In genomic region chr19:40805258-40805868, GRCh38 we compare ENCODE assay signal across 9 cellular contexts. TPM values are rescaled to one million over a fixed set of nuclear protein-coding genes. Genes with fewer than 3 reads are reported as not detected.
DNase-seq lines count a peak whose midpoint lies in the region; ATAC-seq, FAIRE-seq and TF ChIP-seq lines count a peak whose summit lies in the region.
"Had no signal": no experiment of that assay in that cellular context is flagged by ENCODE, and none has a peak within 500 bp of the region (broad histone marks: within the 10 kb centered on the region; RNA-seq: fewer than 3 reads in every experiment).

No MANE protein-coding gene starts in this region.

- H3K4me1 Mint-ChIP-seq in astrocyte (ENCODE audit: low read depth, unreplicated experiment) (peaks cover 47% of the 10 kb centered on the region), memory B cell (peaks cover 64% of the 10 kb centered on the region)

- no peak overlapping the region for H3K4me2 ChIP-seq in astrocyte (ENCODE audit: low read length)

- DNase-seq in activated CD8-positive, alpha-beta memory T cell treated with anti-CD3 and anti-CD28 coated beads, Interleukin-2, amount 50 U/mL, for 4 hours, result peak; percentile 38
- DNase-seq in activated CD8-positive, alpha-beta memory T cell treated with anti-CD3 and anti-CD28 coated beads for 24 hours, result no peak
- DNase-seq in astrocyte (ENCODE audit: low read depth) (no peak), memory B cell (ENCODE audit: low spot score in 2 of 2) (no peak), tibial artery (no peak), SW 1271 (lab: John Stamatoyannopoulos, UW) (no peak), NCI-H526 treated with DMSO at 0.1 percent for 48 hours (lab: John Stamatoyannopoulos, UW) (no peak)

- H3K79me2 ChIP-seq in astrocyte (ENCODE audit: insufficient read depth, low read length), result peaks cover 82% of the 10 kb centered on the region

- no peak overlapping the region for H3K4me3 Mint-ChIP-seq in astrocyte (ENCODE audit: unreplicated experiment)
- peak overlapping the region; percentile 81 for H3K4me3 Mint-ChIP-seq in memory B cell

- H3K9me3 Mint-ChIP-seq in astrocyte (ENCODE audit: unreplicated experiment) (no peaks in the 10 kb centered on the region), memory B cell (no peaks in the 10 kb centered on the region)

- no peak overlapping the region for H3K9ac ChIP-seq in astrocyte (ENCODE audit: low read length)

- no peak overlapping the region for H2AFZ ChIP-seq in astrocyte (ENCODE audit: low read depth, low read length)

- H3K4me1 ChIP-seq in astrocyte (ENCODE audit: insufficient read depth, low read length) (peaks cover 40% of the 10 kb centered on the region), tibial artery (peaks cover 7 to 97% (median 86%) of the 10 kb centered on the region in 4 donors)

- intact Hi-C loops in tibial artery (cut with DNase I; ENCODE audit: low total_unique reads), result loop anchor here (10.0 kb wide), 1 partner anchor 51 kb away; the partner anchor contains the start of genes ACTMAP and SNRPA

- H3K9me3 ChIP-seq in astrocyte (ENCODE audit: insufficient read depth, low read depth, low read length), result no peaks in the 10 kb centered on the region
- H3K9me3 ChIP-seq in tibial artery, result no peaks in the 10 kb centered on the region
- H3K9me3 ChIP-seq: ovary had no signal

- H3K27ac ChIP-seq in astrocyte (ENCODE audit: low read depth, low read length) (no peak overlapping the region), tibial artery (peak overlapping the region; percentile 53 to 97)

- TF ChIP-seq CTCF in astrocyte (IDR thresholded peaks at IDR 0.05; ENCODE audit: insufficient read depth, low read depth, low read length) (no peak), tibial artery (IDR thresholded peaks at IDR 0.05) (no peak)

- H3K27ac Mint-ChIP-seq in astrocyte (ENCODE audit: unreplicated experiment), result peak overlapping the region; percentile 53
- H3K27ac Mint-ChIP-seq in memory B cell, result peak overlapping the region; percentile 89

- H3K27me3 ChIP-seq in astrocyte (ENCODE audit: insufficient read depth, low read length) (no peaks in the 10 kb centered on the region), tibial artery (no peaks in the 10 kb centered on the region)
- H3K27me3 ChIP-seq: ovary had no signal

- no peaks in the 10 kb centered on the region for H3K27me3 Mint-ChIP-seq in astrocyte (ENCODE audit: low read depth, unreplicated experiment)
- H3K27me3 Mint-ChIP-seq in memory B cell, result no peaks in the 10 kb centered on the region

- H3K36me3 Mint-ChIP-seq in astrocyte (ENCODE audit: low read depth, unreplicated experiment), result peaks cover 12% of the 10 kb centered on the region
- peaks cover 22% of the 10 kb centered on the region for H3K36me3 Mint-ChIP-seq in memory B cell

- ATAC-seq in memory B cell (ENCODE audit: low read depth) (no peak), HG02970 (IDR thresholded peaks at IDR 0.05; ENCODE audit: low FRiP score, unreplicated experiment) (no peak)

- H4K20me1 ChIP-seq in astrocyte (ENCODE audit: insufficient read depth, low read length), result peaks cover 95% of the 10 kb centered on the region

- no peak for FAIRE-seq in astrocyte (lab: Jason Lieb, UNC)

- H3K36me3 ChIP-seq in astrocyte (ENCODE audit: insufficient read depth, low read length), result peaks cover 4% of the 10 kb centered on the region
- peaks cover 18 to 48% (median 30%) of the 10 kb centered on the region in 3 donors for H3K36me3 ChIP-seq in tibial artery
- H3K36me3 ChIP-seq: ovary had no signal

- H3K4me3 ChIP-seq in astrocyte (ENCODE audit: insufficient read depth, low read depth, low read length) (no peak overlapping the region), tibial artery (no peak overlapping the region)
- H3K4me3 ChIP-seq: ovary had no signal

RNA-seq across cellular contexts. Expression of gene EGLN2, which starts 6.4 kb away (rescaled TPM):
- 82.1 and 84.6 TPM in 2 replicates for total RNA-seq in astrocyte

RNA-seq across cellular contexts. Expression of gene RAB4B, which starts 27.3 kb away (rescaled TPM):
- 18.8 and 21.0 TPM in 2 replicates for total RNA-seq in astrocyte

RNA-seq across cellular contexts. Expression of gene MIA, which starts 30.0 kb away (rescaled TPM):
- total RNA-seq in astrocyte, result 2.5 TPM in 2 replicates

RNA-seq across cellular contexts. Expression of gene CYP2A6, which starts 44.9 kb away (rescaled TPM):
- not detected in 2 replicates for total RNA-seq in astrocyte

RNA-seq across cellular contexts. Expression of gene SNRPA, which starts 54.4 kb away (rescaled TPM):
- total RNA-seq in astrocyte, result 60.0 and 67.0 TPM in 2 replicates
